1 cellular context compared by ENCODE assay signal in genomic region chr9:105284463-105284862, GRCh38.
TF ChIP-seq lines count a peak whose summit lies in the region.

No MANE protein-coding gene starts in this region.

TF ChIP-seq in GM12878, 131 proteins besides CTCF, POLR2A, EP300 and RAD21:
- TF ChIP-seq MXI1 (IDR thresholded peaks at IDR 0.05; ENCODE audit: low read depth, low read length) (no peak), CEBPZ (IDR thresholded peaks at IDR 0.05; ENCODE audit: low read depth, low read length) (no peak), CBFB (IDR thresholded peaks at IDR 0.05; ENCODE audit: low read depth) (no peak), SUZ12 (IDR thresholded peaks at IDR 0.05; ENCODE audit: unreplicated experiment) (no peak), SIX5 (IDR thresholded peaks at IDR 0.05; ENCODE audit: low read depth, low read length, severe bottlenecking) (no peak), TCF7 (IDR thresholded peaks at IDR 0.05; ENCODE audit: borderline replicate concordance) (0 out of 2 replicates have a peak, but pooled peaks have one; percentile 36), PAX8 (IDR thresholded peaks at IDR 0.05) (no peak), RCOR1 (conservative IDR thresholded peaks at IDR 0.05; ENCODE audit: low read depth, low read length) (no peak)
